9 cellular contexts compared by ENCODE assay signal in the genomic region with DNA sequence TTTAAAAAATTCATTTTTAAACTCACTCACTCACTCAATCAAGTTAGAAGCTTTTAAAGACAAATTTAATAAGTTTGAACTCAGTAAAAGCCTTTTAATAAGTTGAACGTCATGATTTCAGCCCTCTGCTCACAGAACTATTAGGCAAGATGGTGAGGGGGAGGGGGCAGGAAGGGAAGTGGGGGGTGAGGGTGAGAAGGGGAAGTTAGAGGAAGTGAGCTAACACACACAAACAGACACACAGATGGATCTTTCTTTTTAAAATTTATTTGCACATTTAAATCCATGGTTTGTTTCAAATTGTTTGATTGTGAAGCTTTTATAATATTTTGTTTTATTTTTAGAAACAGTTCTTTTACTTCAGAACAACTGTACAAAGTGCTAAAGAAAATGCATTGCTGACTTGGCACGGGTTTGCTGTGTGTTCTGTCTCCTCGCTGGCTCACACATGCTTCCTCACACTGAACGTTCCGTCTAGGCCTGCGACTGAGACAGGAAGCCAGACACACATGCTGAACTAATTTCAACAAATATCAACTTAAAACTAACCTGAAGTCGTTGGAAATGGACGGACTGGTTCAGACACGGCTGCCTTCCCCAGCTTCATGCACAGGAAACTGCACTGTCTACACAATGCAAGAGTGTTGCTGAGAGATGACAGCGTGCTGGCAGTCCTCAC. TPM values are rescaled to one million over a fixed set of nuclear protein-coding genes. Genes with fewer than 3 reads are reported as not detected.
A peak's percentile ranks its signal among the peaks of the same experiment; 100 is the strongest.
DNase-seq lines count a peak whose midpoint lies in the region; ATAC-seq lines count a peak whose summit lies in the region.
"Had no signal": no experiment of that assay in that cellular context is flagged by ENCODE, and none has a peak within 500 bp of the region (broad histone marks: within the 10 kb centered on the region; RNA-seq: fewer than 3 reads in every experiment).

No MANE protein-coding gene starts in this region.

- H3K9me3 ChIP-seq in effector memory CD4-positive, alpha-beta T cell (ENCODE audit: control insufficient read depth, low read length) = no peaks in the 10 kb centered on the region

- peak; percentile 43 for ATAC-seq in HG03175 (IDR thresholded peaks at IDR 0.05; ENCODE audit: unreplicated experiment)
- ATAC-seq in natural killer cell treated with Interleukin-12 subunit alpha and Interleukin-12 subunit beta and Interleukin-15 and Interleukin-18, amount 100 ng/mL, for 72 hours = peak; percentile 88 to 90
- ATAC-seq in GM18519 (IDR thresholded peaks at IDR 0.05; ENCODE audit: low FRiP score, unreplicated experiment) = no peak

- no peaks in the 10 kb centered on the region for H3K27me3 ChIP-seq in effector memory CD4-positive, alpha-beta T cell (replicated peaks; ENCODE audit: control insufficient read depth, insufficient read depth, low read length, poor library complexity, severe bottlenecking)

- no peaks in the 10 kb centered on the region for H3K36me3 Mint-ChIP-seq in natural killer cell treated with Interleukin-12 subunit alpha and Interleukin-12 subunit beta and Interleukin-15 and Interleukin-18, amount 100 ng/mL, for 72 hours

- peaks cover 10% of the 10 kb centered on the region for H3K4me1 ChIP-seq in effector memory CD4-positive, alpha-beta T cell (ENCODE audit: control insufficient read depth, insufficient read depth, low read length, poor library complexity, severe bottlenecking)

- peaks cover 43% of the 10 kb centered on the region in 2 donors for H3K4me1 Mint-ChIP-seq in natural killer cell treated with Interleukin-12 subunit alpha and Interleukin-12 subunit beta and Interleukin-15 and Interleukin-18, amount 100 ng/mL, for 72 hours (ENCODE audit: low read depth in 2 of 2)

- no peaks in the 10 kb centered on the region for H3K9me3 Mint-ChIP-seq in natural killer cell treated with Interleukin-12 subunit alpha and Interleukin-12 subunit beta and Interleukin-15 and Interleukin-18, amount 100 ng/mL, for 72 hours

- H3K27ac ChIP-seq in effector memory CD4-positive, alpha-beta T cell (ENCODE audit: insufficient read depth, low read length, poor library complexity, severe bottlenecking) = peak overlapping the region; percentile 78

- peak overlapping the region; percentile 88 for H3K4me3 Mint-ChIP-seq in natural killer cell treated with Interleukin-12 subunit alpha and Interleukin-12 subunit beta and Interleukin-15 and Interleukin-18, amount 100 ng/mL, for 72 hours

- H3K36me3 ChIP-seq in effector memory CD4-positive, alpha-beta T cell (ENCODE audit: control insufficient read depth, insufficient read depth, low read length) = no peaks in the 10 kb centered on the region

- H3K27me3 Mint-ChIP-seq in natural killer cell treated with Interleukin-12 subunit alpha and Interleukin-12 subunit beta and Interleukin-15 and Interleukin-18, amount 100 ng/mL, for 72 hours = peaks cover 0 to 2% of the 10 kb centered on the region in 2 donors

- DNase-seq in activated CD4-positive, alpha-beta T cell treated with anti-CD3 and anti-CD28 coated beads for 48 hours = peak; percentile 55
- DNase-seq in effector memory CD4-positive, alpha-beta T cell = peak in 2 of 3 donors; percentile 33 to 58
- DNase-seq in natural killer cell treated with Interleukin-12 subunit alpha and Interleukin-12 subunit beta and Interleukin-15 and Interleukin-18, amount 100 ng/mL, for 72 hours (ENCODE audit: low spot score) = peak; percentile 76
- no peak for DNase-seq in NCI-H2081 treated with DMSO at 0.1 percent for 48 hours (lab: John Stamatoyannopoulos, UW)
- DNase-seq in NCI-H2171 treated with DMSO at 0.1 percent for 48 hours (lab: John Stamatoyannopoulos, UW) = no peak
- no peak for DNase-seq in iPS-NIHi11 (ENCODE audit: low spot score)

- H3K27ac Mint-ChIP-seq in natural killer cell treated with Interleukin-12 subunit alpha and Interleukin-12 subunit beta and Interleukin-15 and Interleukin-18, amount 100 ng/mL, for 72 hours = peak overlapping the region; percentile 91 to 96

- H3K4me3 ChIP-seq in effector memory CD4-positive, alpha-beta T cell (ENCODE audit: insufficient read depth, low read depth, low read length, poor library complexity, severe bottlenecking) = peak overlapping the region; percentile 12

RNA-seq across cellular contexts. Expression of a gene that starts 7.9 kb away (rescaled TPM):
- total RNA-seq in natural killer cell treated with Interleukin-12 subunit alpha and Interleukin-12 subunit beta and Interleukin-15 and Interleukin-18, amount 100 ng/mL, for 72 hours = 1 to 10 TPM; 4.8 to 4.9 TPM
- total RNA-seq: HT1080 had no signal

Comparison
In these comparisons a context has a peak if more than half of its experiments do, and no peak if none do; other contexts are left out.
1. DNase-seq: peak in activated CD4-positive, alpha-beta T cell treated with anti-CD3 and anti-CD28 coated beads for 48 hours (single experiment), effector memory CD4-positive, alpha-beta T cell (2 of 3) and natural killer cell treated with Interleukin-12 subunit alpha and Interleukin-12 subunit beta and Interleukin-15 and Interleukin-18, amount 100 ng/mL, for 72 hours (single experiment); none in NCI-H2081 treated with DMSO at 0.1 percent for 48 hours (single experiment), NCI-H2171 treated with DMSO at 0.1 percent for 48 hours (single experiment) and iPS-NIHi11 (single experiment).